In genomic region chr6:24501374-24501773, GRCh38 we compare ENCODE assay signal across 1 cellular context.
TF ChIP-seq lines count a peak whose summit lies in the region.

No MANE protein-coding gene starts in this region.

TF ChIP-seq in HepG2, 621 proteins besides CTCF, POLR2A, EP300 and RAD21:
- TF ChIP-seq TFAP4 (IDR thresholded peaks at IDR 0.05; ENCODE audit: borderline replicate concordance, low read depth), result no peak
- no peak for TF ChIP-seq PAXIP1 (CRISPR knock-in tag; conservative IDR thresholded peaks at IDR 0.05)
- TF ChIP-seq ZNF550 (CRISPR knock-in tag; IDR thresholded peaks at IDR 0.05; ENCODE audit: borderline replicate concordance), result no peak
- no peak for TF ChIP-seq RBM22 (optimal IDR thresholded peaks at IDR 0.05; ENCODE audit: low read length)
- no peak for TF ChIP-seq ARID3A (IDR thresholded peaks at IDR 0.05; ENCODE audit: low read depth, low read length)
- TF ChIP-seq POLR2G (IDR thresholded peaks at IDR 0.05; ENCODE audit: low read depth, low read length), result no peak
- TF ChIP-seq PRDM4 (CRISPR knock-in tag; IDR thresholded peaks at IDR 0.05; ENCODE audit: borderline replicate concordance), result no peak
